In the genomic region with DNA sequence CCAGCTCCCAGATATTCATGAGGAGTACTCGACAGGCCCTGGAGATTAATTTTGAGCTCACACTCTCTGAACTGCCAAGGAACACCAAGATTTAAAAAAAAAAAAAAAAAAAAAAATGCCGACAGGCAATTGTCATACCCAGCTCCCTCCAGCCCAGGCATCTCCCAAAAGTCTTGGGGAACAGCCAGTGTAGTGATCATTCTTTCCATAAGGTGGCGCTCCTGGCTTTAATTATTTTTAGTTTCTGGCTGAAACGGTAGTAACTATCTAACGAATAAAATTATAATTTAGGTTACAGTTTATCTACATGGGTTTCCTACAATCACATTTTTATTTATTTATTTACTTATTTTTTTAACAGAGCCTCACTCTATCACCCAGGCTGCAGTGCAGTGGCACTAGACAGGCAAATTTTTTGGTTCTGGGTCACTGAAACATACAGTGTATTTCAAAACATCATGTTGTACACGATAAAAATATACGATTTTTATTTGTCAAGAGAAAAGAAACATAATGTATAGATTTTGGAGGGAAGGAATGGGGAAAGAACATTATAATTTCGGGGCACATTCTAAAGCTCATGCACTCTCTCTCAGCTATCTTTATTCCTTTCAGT, we compare ENCODE assay signal across 8 cellular contexts.
DNase-seq lines count a peak whose midpoint lies in the region; ATAC-seq and TF ChIP-seq lines count a peak whose summit lies in the region.

No MANE protein-coding gene starts in this region.

- H3K27me3 ChIP-seq in Karpas-422 (ENCODE audit: low read length) (no peaks in the 10 kb centered on the region), SU-DHL-6 (ENCODE audit: low read length) (no peaks in the 10 kb centered on the region)

- H3K4me3 ChIP-seq in Karpas-422 (ENCODE audit: low read length) (no peak overlapping the region), SU-DHL-6 (ENCODE audit: insufficient read depth, low read length, poor library complexity, severe bottlenecking) (no peak overlapping the region), fibroblast of mammary gland (ENCODE audit: control insufficient read depth, low read depth, low read length) (no peak overlapping the region)

- H3K79me2 ChIP-seq in Karpas-422 (ENCODE audit: low read length) (no peaks in the 10 kb centered on the region), SU-DHL-6 (ENCODE audit: insufficient read depth, low read length) (no peaks in the 10 kb centered on the region)

- H3K4me2 ChIP-seq in Karpas-422 (ENCODE audit: low read depth, low read length, poor library complexity, severe bottlenecking) (no peak overlapping the region), SU-DHL-6 (ENCODE audit: low read depth, low read length, poor library complexity, severe bottlenecking) (no peak overlapping the region)

- H3K9me3 ChIP-seq in Karpas-422 (ENCODE audit: low read length) (no peaks in the 10 kb centered on the region), SU-DHL-6 (ENCODE audit: insufficient read depth, low read length) (no peaks in the 10 kb centered on the region)

- H3K9me2 ChIP-seq in Karpas-422 (replicated peaks; ENCODE audit: insufficient read depth, low read length) (no peaks in the 10 kb centered on the region), SU-DHL-6 (replicated peaks; ENCODE audit: insufficient read depth, low read length) (no peaks in the 10 kb centered on the region)

- ATAC-seq in HG02938 (IDR thresholded peaks at IDR 0.05; ENCODE audit: unreplicated experiment), result no peak
- no peak for ATAC-seq in GM19351 (IDR thresholded peaks at IDR 0.05; ENCODE audit: unreplicated experiment)

- H3K9ac ChIP-seq in Karpas-422 (ENCODE audit: low read length), result no peak overlapping the region
- H3K9ac ChIP-seq in SU-DHL-6 (ENCODE audit: low read length), result no peak overlapping the region

- H3K27ac ChIP-seq in Karpas-422 (ENCODE audit: low read length) (no peak overlapping the region), SU-DHL-6 (ENCODE audit: low read depth, low read length) (no peak overlapping the region)

- TF ChIP-seq CTCF in SU-DHL-6 (IDR thresholded peaks at IDR 0.05; ENCODE audit: insufficient read depth, low read length, poor library complexity, severe bottlenecking) (peak; percentile 29), fibroblast of mammary gland (conservative IDR thresholded peaks at IDR 0.05; ENCODE audit: control insufficient read depth, insufficient read depth, low read depth, low read length) (peak; percentile 71)

- H4K20me1 ChIP-seq in Karpas-422 (ENCODE audit: insufficient read depth, low read depth, low read length) (no peaks in the 10 kb centered on the region), SU-DHL-6 (ENCODE audit: low read depth, low read length) (no peaks in the 10 kb centered on the region)

- no peak overlapping the region for H2AFZ ChIP-seq in Karpas-422 (ENCODE audit: low read length)
- H2AFZ ChIP-seq in SU-DHL-6 (ENCODE audit: low read depth, low read length, severe bottlenecking), result no peak overlapping the region

- H3F3A ChIP-seq in SU-DHL-6 (ENCODE audit: insufficient read depth), result no peaks in the 10 kb centered on the region

- H3K36me3 ChIP-seq in Karpas-422 (ENCODE audit: insufficient read depth, low read length) (no peaks in the 10 kb centered on the region), SU-DHL-6 (ENCODE audit: low read length) (no peaks in the 10 kb centered on the region)

- H3K4me1 ChIP-seq in Karpas-422 (ENCODE audit: low read length), result no peaks in the 10 kb centered on the region

- DNase-seq in SHP77 (lab: John Stamatoyannopoulos, UW), result peak; percentile 25 to 35
- DNase-seq in SHP77 treated with DMSO at 0.1 percent for 48 hours (lab: John Stamatoyannopoulos, UW), result no peak
- DNase-seq in Karpas-422, result peak; percentile 80
- DNase-seq in fibroblast of mammary gland (ENCODE audit: low read depth), result peak; percentile 62
- DNase-seq in nucleus accumbens (lab: John Stamatoyannopoulos, UW), result peak in 37 of 56 donors; percentile 1 to 82 (median 25)
